ENCODE assay signal across 28 cellular contexts in genomic region chr9:100852088-100852487, GRCh38.
"Had no signal": no experiment of that assay in that cellular context is flagged by ENCODE, and none has a peak within 500 bp of the region (broad histone marks: within the 10 kb centered on the region; RNA-seq: fewer than 3 reads in every experiment).

No MANE protein-coding gene starts in this region.

- DNase-seq: dermis blood vessel endothelial cell; effector memory CD4-positive, alpha-beta T cell; erythroblast; esophagus squamous epithelium; foreskin melanocyte; glutamatergic neuron; heart right ventricle; hippocampal formation; kidney; mucosa of descending colon; naive B cell; right lobe of liver; small intestine; stimulated activated CD4-positive, alpha-beta T cell treated with anti-CD3 and anti-CD28 coated beads, Interleukin-15, amount 100 ng/mL, for 24 hours; stimulated activated CD4-positive, alpha-beta T cell treated with anti-CD3 and anti-CD28 coated beads, Interleukin-2, amount 100 ng/mL, for 48 hours; stimulated activated CD8-positive, alpha-beta memory T cell treated with anti-CD3 and anti-CD28 coated beads, Interleukin-4, amount 100 ng/mL, for 48 hours; stimulated activated naive CD4-positive, alpha-beta T cell; stimulated activated naive CD8-positive, alpha-beta T cell treated with anti-CD3 and anti-CD28 coated beads, Interleukin-15, amount 100 ng/mL, for 72 hours; transverse colon; upper lobe of right lung; uterus had no signal

- H3K36me3 ChIP-seq: esophagus squamous epithelium, heart right ventricle, right lobe of liver, suprapubic skin, transverse colon, upper lobe of right lung, uterus had no signal

- H2AFZ ChIP-seq: parathyroid adenoma had no signal

- H3K4me1 ChIP-seq: esophagus squamous epithelium, heart right ventricle, parathyroid adenoma, right lobe of liver, suprapubic skin, transverse colon, upper lobe of right lung, uterus had no signal

- H3K27me3 ChIP-seq: esophagus squamous epithelium, right lobe of liver, suprapubic skin, transverse colon, upper lobe of right lung, uterus had no signal

- H3K9ac ChIP-seq: parathyroid adenoma had no signal

- FAIRE-seq: endometrium, kidney, small intestine had no signal

- H3K27ac ChIP-seq: coronary artery, esophagus squamous epithelium, heart right ventricle, parathyroid adenoma, right lobe of liver, suprapubic skin, transverse colon, upper lobe of right lung, uterus had no signal

- H3K9me3 ChIP-seq: esophagus squamous epithelium, heart right ventricle, mucosa of descending colon, right lobe of liver, suprapubic skin, transverse colon, upper lobe of right lung, uterus had no signal

- H3K79me2 ChIP-seq: parathyroid adenoma had no signal

- H3K4me3 ChIP-seq: coronary artery, esophagus squamous epithelium, heart right ventricle, lung, mucosa of descending colon, right lobe of liver, suprapubic skin, transverse colon, upper lobe of right lung, uterus had no signal

- ATAC-seq: heart right ventricle; left lobe of liver; mucosa of descending colon; natural killer cell treated with Interleukin-12 subunit alpha and Interleukin-12 subunit beta and Interleukin-15 and Interleukin-18, amount 100 ng/mL, for 72 hours; right lobe of liver; stimulated activated naive CD8-positive, alpha-beta T cell treated with anti-CD3 and anti-CD28 coated beads, Interleukin-15, amount 100 ng/mL, for 72 hours; upper lobe of right lung had no signal
